Comparison of ENCODE assay signal across 28 cellular contexts in genomic region chr7:2296830-2297229, GRCh38.
"Had no signal": no experiment of that assay in that cellular context is flagged by ENCODE, and none has a peak within 500 bp of the region (broad histone marks: within the 10 kb centered on the region; RNA-seq: fewer than 3 reads in every experiment).

No MANE protein-coding gene starts in this region.

- H3K9me3 Mint-ChIP-seq: dendritic cell treated with granulocyte-macrophage colony-stimulating factor and Interleukin-4, amounts not matched to agents 40 ng/mL and 50 ng/mL, for 4 days; mesothelial cell of epicardium; stimulated activated effector memory CD8-positive, alpha-beta T cell treated with anti-CD3 and anti-CD28 coated beads, Interleukin-12 subunit alpha, Interleukin-12 subunit beta, amount 100 ng/mL, for 72 hours; stimulated activated naive CD8-positive, alpha-beta T cell treated with anti-CD3 and anti-CD28 coated beads, Interleukin-15, Interleukin-2, amounts not matched to agents 100 ng/mL and 50 ng/mL, for 24 hours had no signal

- H3K36me3 ChIP-seq: colonic mucosa, gastrocnemius medialis, lower lobe of right lung, prostate gland, right atrium auricular region, thoracic aorta, tibial nerve, upper lobe of left lung, uterus had no signal

- H3K36me3 Mint-ChIP-seq: naive thymus-derived CD4-positive, alpha-beta T cell; stimulated activated effector memory CD8-positive, alpha-beta T cell treated with anti-CD3 and anti-CD28 coated beads, Interleukin-12 subunit alpha, Interleukin-12 subunit beta, amount 100 ng/mL, for 72 hours had no signal

- H3K4me2 ChIP-seq: smooth muscle cell had no signal

- H3K27me3 ChIP-seq: colonic mucosa, gastrocnemius medialis, right atrium auricular region, tibial nerve, upper lobe of left lung, uterus had no signal

- H3K4me1 ChIP-seq: colonic mucosa, gastrocnemius medialis, prostate gland, uterus had no signal

- H3K4me3 ChIP-seq: colonic mucosa, gastrocnemius medialis, lower lobe of right lung, mucosa of descending colon, prostate gland, right atrium auricular region, smooth muscle cell, thoracic aorta, tibial nerve, upper lobe of left lung, uterus had no signal

- H3K27ac Mint-ChIP-seq: dendritic cell treated with granulocyte-macrophage colony-stimulating factor and Interleukin-4, amounts not matched to agents 40 ng/mL and 50 ng/mL, for 4 days; endodermal cell; nephron progenitor cell; stimulated activated effector memory CD8-positive, alpha-beta T cell treated with anti-CD3 and anti-CD28 coated beads, Interleukin-12 subunit alpha, Interleukin-12 subunit beta, amount 100 ng/mL, for 72 hours had no signal

- DNase-seq: colonic mucosa; effector CD8-positive, alpha-beta T cell; endodermal cell; foreskin fibroblast; gastrocnemius medialis; head of caudate nucleus; left ventricle myocardium superior; lower lobe of right lung; mucosa of descending colon; naive thymus-derived CD4-positive, alpha-beta T cell; nephron progenitor cell; nucleus accumbens; stimulated activated CD4-positive, alpha-beta T cell treated with anti-CD3 and anti-CD28 coated beads, Interleukin-2, amount 100 ng/mL, for 24 hours; stimulated activated CD4-positive, alpha-beta T cell treated with anti-CD3 and anti-CD28 coated beads, Interleukin-4, amount 100 ng/mL, for 24 hours; upper lobe of left lung; uterus had no signal

- H3K9me3 ChIP-seq: colonic mucosa, gastrocnemius medialis, lower lobe of right lung, mucosa of descending colon, prostate gland, right atrium auricular region, thoracic aorta, tibial nerve, upper lobe of left lung, uterus had no signal

- ATAC-seq: esophagus mucosa; gastrocnemius medialis; left ventricle myocardium superior; lower lobe of right lung; mucosa of descending colon; naive thymus-derived CD4-positive, alpha-beta T cell; sciatic nerve; stimulated activated effector memory CD8-positive, alpha-beta T cell treated with anti-CD3 and anti-CD28 coated beads, Interleukin-12 subunit alpha, Interleukin-12 subunit beta, amount 100 ng/mL, for 72 hours had no signal

- H3K27me3 Mint-ChIP-seq: dendritic cell treated with granulocyte-macrophage colony-stimulating factor and Interleukin-4, amounts not matched to agents 40 ng/mL and 50 ng/mL, for 4 days; naive thymus-derived CD4-positive, alpha-beta T cell; stimulated activated naive CD8-positive, alpha-beta T cell treated with anti-CD3 and anti-CD28 coated beads, Interleukin-15, Interleukin-2, amounts not matched to agents 100 ng/mL and 50 ng/mL, for 24 hours had no signal

- H3K4me3 Mint-ChIP-seq: dendritic cell treated with granulocyte-macrophage colony-stimulating factor and Interleukin-4, amounts not matched to agents 40 ng/mL and 50 ng/mL, for 4 days; endodermal cell; mesothelial cell of epicardium; naive thymus-derived CD4-positive, alpha-beta T cell; nephron progenitor cell; stimulated activated effector memory CD8-positive, alpha-beta T cell treated with anti-CD3 and anti-CD28 coated beads, Interleukin-12 subunit alpha, Interleukin-12 subunit beta, amount 100 ng/mL, for 72 hours; stimulated activated naive CD8-positive, alpha-beta T cell treated with anti-CD3 and anti-CD28 coated beads, Interleukin-15, Interleukin-2, amounts not matched to agents 100 ng/mL and 50 ng/mL, for 24 hours had no signal

- H3K27ac ChIP-seq: colonic mucosa, epithelial cell of prostate, gastrocnemius medialis, lower lobe of right lung, prostate gland, right atrium auricular region, thoracic aorta, tibial nerve, upper lobe of left lung, uterus had no signal
